Comparison of ENCODE assay signal across 8 cellular contexts in the genomic region with DNA sequence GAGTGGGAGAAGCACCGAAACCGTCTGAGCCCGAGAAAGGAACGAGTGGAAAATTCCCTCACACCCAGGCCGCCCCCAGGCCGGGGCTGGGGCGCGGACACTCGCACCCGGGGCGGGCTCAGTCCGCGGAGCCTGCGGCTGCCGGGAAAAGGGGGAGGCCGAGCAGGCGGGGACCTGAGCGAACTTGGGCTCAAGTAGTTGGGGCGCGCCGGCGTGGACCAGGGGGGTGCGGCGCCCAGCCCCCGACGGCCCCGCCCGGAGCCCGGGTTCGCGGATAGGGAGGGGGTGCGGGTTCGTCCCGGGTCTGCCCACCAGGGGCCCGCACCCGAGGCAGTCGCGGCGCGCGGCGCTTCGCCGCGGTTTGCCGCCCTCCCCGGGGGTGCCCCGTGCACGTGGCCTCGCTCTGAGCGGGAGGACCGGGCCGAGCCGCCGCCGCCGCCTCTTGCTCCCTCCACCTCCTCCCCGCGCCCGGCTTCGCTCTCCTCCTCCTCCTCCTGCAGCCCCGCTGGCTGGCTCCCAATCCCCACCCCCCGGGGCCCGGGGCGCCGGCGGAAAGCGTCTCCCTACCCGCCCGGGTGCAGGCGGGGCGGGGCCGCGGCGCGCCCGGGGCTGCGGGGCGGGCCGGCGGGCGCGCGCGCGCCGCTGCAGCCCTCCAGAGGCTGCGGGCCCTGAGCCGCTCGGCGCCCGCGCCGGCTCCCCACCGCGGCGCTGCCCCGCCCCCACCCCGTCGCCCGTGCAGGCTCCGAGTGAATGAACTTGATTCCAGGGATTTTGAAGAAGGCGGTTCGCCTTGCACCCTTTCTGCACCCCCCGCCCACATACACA. TPM values are rescaled to one million over a fixed set of nuclear protein-coding genes. Genes with fewer than 3 reads are reported as not detected.
DNase-seq lines count a peak whose midpoint lies in the region; ATAC-seq and TF ChIP-seq lines count a peak whose summit lies in the region.

No MANE protein-coding gene starts in this region.

- H3K27ac ChIP-seq in angular gyrus (ENCODE audit: low read depth, low read length) (peak overlapping the region; percentile 84), heart right ventricle (peak overlapping the region; percentile 96 to 100 (median 99)), ovary (peak overlapping the region; percentile 97 to 99)

- peaks cover 0 to 69% (median 0%) of the 10 kb centered on the region in 7 donors for H3K27me3 ChIP-seq in heart right ventricle
- no peaks in the 10 kb centered on the region for H3K27me3 ChIP-seq in ovary

- H3K4me1 Mint-ChIP-seq in activated CD4-positive, alpha-beta T cell treated with anti-CD3 and anti-CD28 coated beads, Interleukin-2, amount 10 ng/mL, durations not matched to agents 24 days and 14 days, result peaks cover 15% of the 10 kb centered on the region

- ATAC-seq in HG02970 (IDR thresholded peaks at IDR 0.05; ENCODE audit: low FRiP score, unreplicated experiment) (peak; percentile 40), heart right ventricle (peak; percentile 66 to 91 (median 82))

- H3K9me3 Mint-ChIP-seq in activated CD4-positive, alpha-beta T cell treated with anti-CD3 and anti-CD28 coated beads, Interleukin-2, amount 10 ng/mL, durations not matched to agents 24 days and 14 days, result no peaks in the 10 kb centered on the region

- DNase-seq in activated CD4-positive, alpha-beta T cell treated with anti-CD3 and anti-CD28 coated beads, Interleukin-2, amount 10 ng/mL, durations not matched to agents 24 days and 14 days, result peak; percentile 69
- no peak for DNase-seq in activated CD4-positive, alpha-beta T cell treated with anti-CD3 and anti-CD28 coated beads for 4 hours
- DNase-seq in NCI-H460 (ENCODE audit: extremely low read depth, low read depth), result peak; percentile 83
- peak; percentile 94 to 98 for DNase-seq in heart right ventricle
- DNase-seq in ovary, result peak; percentile 95 to 98 (median 96)
- DNase-seq in MV-4-11 (lab: John Stamatoyannopoulos, UW), result no peak

- H3K27ac Mint-ChIP-seq in activated CD4-positive, alpha-beta T cell treated with anti-CD3 and anti-CD28 coated beads, Interleukin-2, amount 10 ng/mL, durations not matched to agents 24 days and 14 days, result no peak overlapping the region

- TF ChIP-seq EP300 in ovary (IDR thresholded peaks at IDR 0.05), result no peak

- peaks cover 9% of the 10 kb centered on the region for H3K36me3 Mint-ChIP-seq in activated CD4-positive, alpha-beta T cell treated with anti-CD3 and anti-CD28 coated beads, Interleukin-2, amount 10 ng/mL, durations not matched to agents 24 days and 14 days (ENCODE audit: low read depth)

- H3K4me1 ChIP-seq in heart right ventricle (peaks cover 0 to 55% (median 42%) of the 10 kb centered on the region in 9 donors), ovary (ENCODE audit: insufficient read depth) (peaks cover 2% of the 10 kb centered on the region)

- peak overlapping the region; percentile 65 to 94 (median 78) for H3K4me3 ChIP-seq in heart right ventricle
- peak overlapping the region; percentile 64 for H3K4me3 ChIP-seq in ovary

- H3K9me3 ChIP-seq in heart right ventricle (no peaks in the 10 kb centered on the region), ovary (no peaks in the 10 kb centered on the region)

- no peak for TF ChIP-seq CTCF in heart right ventricle (IDR thresholded peaks at IDR 0.05)
- peak in 2 of 3 donors; percentile 23 to 25 for TF ChIP-seq CTCF in ovary (IDR thresholded peaks at IDR 0.05)

- intact Hi-C loops in activated CD4-positive, alpha-beta T cell treated with anti-CD3 and anti-CD28 coated beads, Interleukin-2, amount 10 ng/mL, durations not matched to agents 24 days and 14 days (cut with micrococcal nuclease), result loop anchor here (1.0 kb wide), 1 partner anchor 7 kb away; no protein-coding TSS in a partner anchor
- intact Hi-C loops in heart right ventricle (cut with DNase I) (loop anchor here in 9 of 10 donors (2.0 to 10.0 kb wide), 18 partner anchors 32 to 750 kb away; no protein-coding TSS in a partner anchor), ovary (cut with DNase I) (loop anchor here (5.0 to 10.0 kb wide), 5 partner anchors 110 to 280 kb away; no protein-coding TSS in a partner anchor)

- H3K27me3 Mint-ChIP-seq in activated CD4-positive, alpha-beta T cell treated with anti-CD3 and anti-CD28 coated beads, Interleukin-2, amount 10 ng/mL, durations not matched to agents 24 days and 14 days, result peaks cover 65% of the 10 kb centered on the region

- H3K4me3 Mint-ChIP-seq in activated CD4-positive, alpha-beta T cell treated with anti-CD3 and anti-CD28 coated beads, Interleukin-2, amount 10 ng/mL, durations not matched to agents 24 days and 14 days, result peak overlapping the region; percentile 81

- H3K36me3 ChIP-seq in heart right ventricle, result no peaks in the 10 kb centered on the region
- H3K36me3 ChIP-seq in ovary, result no peaks in the 10 kb centered on the region

- WGBS in heart right ventricle, 2 donors, result 1% methylated on average over 54 to 105 of the region's 105 CpGs
- WGBS in ovary, 3 donors, result 1% methylated on average over 86 to 105 of the region's 105 CpGs

- TF ChIP-seq POLR2A in ovary (IDR thresholded peaks at IDR 0.05), result peak; percentile 65

RNA-seq across cellular contexts. Expression of a gene that starts 1.2 kb away (rescaled TPM):
- total RNA-seq in activated CD4-positive, alpha-beta T cell treated with anti-CD3 and anti-CD28 coated beads, Interleukin-2, amount 10 ng/mL, durations not matched to agents 24 days and 14 days, result not detected in 2 replicates
- total RNA-seq in NCI-H460 (2014; rRNA removed; shearing (Covaris generic)), result 20.8 and 21.6 TPM in 2 replicates
- 10.4 and 14.2 TPM in 2 replicates for polyA plus RNA-seq in NCI-H460 (2014; cell fraction: nucleus; rRNA removed)
- total RNA-seq in heart right ventricle (100 to 1,000 TPM in 9 of 10 donors, 10 to 100 TPM in 1; 96.8 to 145 (median 126) TPM), ovary (100 to 1,000 TPM in 1 of 7 donors, 10 to 100 TPM in 6; 40.3 to 111 (median 67.6) TPM)
- polyA plus RNA-seq in heart right ventricle (10 to 100 TPM; 16.7 to 37.2 TPM), ovary (10 to 100 TPM in 1 of 2 donors, 1 to 10 TPM in 1; 8.7 to 32.9 TPM)

Comparison
In these comparisons a context has a peak if more than half of its experiments do, and no peak if none do; other contexts are left out.
1. DNase-seq: peak in activated CD4-positive, alpha-beta T cell treated with anti-CD3 and anti-CD28 coated beads, Interleukin-2, amount 10 ng/mL, durations not matched to agents 24 days and 14 days (single experiment), NCI-H460 (single experiment), heart right ventricle (2 of 2) and ovary (5 of 5); none in activated CD4-positive, alpha-beta T cell treated with anti-CD3 and anti-CD28 coated beads for 4 hours (0 of 2) and MV-4-11 (single experiment).
2. CTCF ChIP-seq: peak in ovary (2 of 3); none in heart right ventricle (0 of 9).
3. RNA of a gene that starts 1.2 kb away (total RNA-seq): 96.8 to 145 TPM in heart right ventricle, 40.3 to 111 TPM in ovary and 20.8 to 21.6 TPM in NCI-H460; not detected in activated CD4-positive, alpha-beta T cell treated with anti-CD3 and anti-CD28 coated beads, Interleukin-2, amount 10 ng/mL, durations not matched to agents 24 days and 14 days; every median in the first group is over 10 times any median in the second.
4. Peak in every context shown above with its lines, with median percentiles within 50 percentile points of each other: H3K27ac ChIP-seq.